In the genomic region with DNA sequence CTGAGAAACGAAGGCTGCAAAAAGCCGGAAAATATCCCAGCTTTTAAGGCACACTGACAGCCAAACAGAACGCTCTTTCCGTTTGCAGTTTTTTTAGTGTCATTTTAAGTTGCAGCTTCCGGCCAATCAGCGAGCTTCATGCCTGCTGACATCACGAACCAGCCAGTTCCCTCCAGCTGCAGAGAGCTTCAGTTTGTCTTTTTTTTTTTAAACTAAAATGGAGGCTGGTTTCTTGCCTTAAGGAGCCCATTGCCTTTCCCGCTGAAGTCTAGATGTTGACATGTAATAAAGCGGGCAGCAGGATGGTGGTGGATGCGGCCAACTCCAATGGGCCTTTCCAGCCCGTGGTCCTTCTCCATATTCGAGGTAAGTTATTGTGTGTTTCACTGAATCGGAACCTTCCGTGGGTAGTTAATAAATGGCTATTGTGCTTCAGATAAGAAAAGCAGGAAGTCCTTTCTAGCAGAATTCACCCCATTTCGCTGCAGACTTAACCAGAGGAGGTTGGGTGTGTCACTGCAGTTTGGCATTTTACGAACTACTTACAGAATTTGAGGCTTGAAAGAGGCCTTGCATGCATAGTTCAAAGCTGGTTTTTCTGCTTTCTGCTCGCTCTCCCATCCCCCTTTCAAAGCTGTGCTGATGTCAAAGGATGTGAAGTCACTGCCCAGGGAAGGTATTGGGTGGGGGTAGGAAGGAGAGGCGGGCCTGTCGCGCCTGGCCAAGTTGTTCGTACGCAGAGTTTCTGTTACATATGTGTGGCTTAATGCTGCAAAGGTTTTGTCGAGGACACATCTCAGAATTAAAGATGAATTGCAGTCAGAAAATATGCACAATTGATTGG, we compare ENCODE assay signal across 1 cellular context.
A peak's percentile ranks its signal among the peaks of the same experiment; 100 is the strongest.
TF ChIP-seq lines count a peak whose summit lies in the region.

No MANE protein-coding gene starts in this region.

TF ChIP-seq in HepG2, 621 proteins besides CTCF, POLR2A, EP300 and RAD21 (continued from another document and continues in another):
- TF ChIP-seq, protein P1, sequence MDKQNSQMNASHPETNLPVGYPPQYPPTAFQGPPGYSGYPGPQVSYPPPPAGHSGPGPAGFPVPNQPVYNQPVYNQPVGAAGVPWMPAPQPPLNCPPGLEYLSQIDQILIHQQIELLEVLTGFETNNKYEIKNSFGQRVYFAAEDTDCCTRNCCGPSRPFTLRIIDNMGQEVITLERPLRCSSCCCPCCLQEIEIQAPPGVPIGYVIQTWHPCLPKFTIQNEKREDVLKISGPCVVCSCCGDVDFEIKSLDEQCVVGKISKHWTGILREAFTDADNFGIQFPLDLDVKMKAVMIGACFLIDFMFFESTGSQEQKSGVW (CRISPR knock-in tag; IDR thresholded peaks at IDR 0.05; ENCODE audit: borderline replicate concordance), result no peak
- peak; percentile 41; the same call in 1 of the 2 replicates for TF ChIP-seq ARID2 (CRISPR knock-in tag; IDR thresholded peaks at IDR 0.05; ENCODE audit: borderline replicate concordance)
- TF ChIP-seq, protein P2, sequence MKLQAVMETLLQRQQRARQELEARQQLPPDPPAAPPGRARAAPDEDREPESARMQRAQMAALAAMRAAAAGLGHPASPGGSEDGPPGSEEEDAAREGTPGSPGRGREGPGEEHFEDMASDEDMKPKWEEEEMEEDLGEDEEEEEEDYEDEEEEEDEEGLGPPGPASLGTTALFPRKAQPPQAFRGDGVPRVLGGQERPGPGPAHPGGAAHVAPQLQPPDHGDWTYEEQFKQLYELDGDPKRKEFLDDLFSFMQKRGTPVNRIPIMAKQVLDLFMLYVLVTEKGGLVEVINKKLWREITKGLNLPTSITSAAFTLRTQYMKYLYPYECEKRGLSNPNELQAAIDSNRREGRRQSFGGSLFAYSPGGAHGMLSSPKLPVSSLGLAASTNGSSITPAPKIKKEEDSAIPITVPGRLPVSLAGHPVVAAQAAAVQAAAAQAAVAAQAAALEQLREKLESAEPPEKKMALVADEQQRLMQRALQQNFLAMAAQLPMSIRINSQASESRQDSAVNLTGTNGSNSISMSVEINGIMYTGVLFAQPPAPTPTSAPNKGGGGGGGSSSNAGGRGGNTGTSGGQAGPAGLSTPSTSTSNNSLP (IDR thresholded peaks at IDR 0.05; ENCODE audit: low read depth, low read length), result peak; percentile 3; the same call in 1 of the 2 replicates
- no peak for TF ChIP-seq NCOA5 (CRISPR knock-in tag; IDR thresholded peaks at IDR 0.05)
- no peak for TF ChIP-seq ZNF30 (CRISPR knock-in tag; IDR thresholded peaks at IDR 0.05)
- TF ChIP-seq ZNF326 (CRISPR knock-in tag; IDR thresholded peaks at IDR 0.05; ENCODE audit: borderline replicate concordance), result no peak
- no peak for TF ChIP-seq ZNF75D (CRISPR knock-in tag; IDR thresholded peaks at IDR 0.05; ENCODE audit: borderline replicate concordance)
- no peak; the same call in 1 of the 2 replicates for TF ChIP-seq RXRB (CRISPR knock-in tag; IDR thresholded peaks at IDR 0.05; ENCODE audit: borderline replicate concordance)
- TF ChIP-seq, protein P3, sequence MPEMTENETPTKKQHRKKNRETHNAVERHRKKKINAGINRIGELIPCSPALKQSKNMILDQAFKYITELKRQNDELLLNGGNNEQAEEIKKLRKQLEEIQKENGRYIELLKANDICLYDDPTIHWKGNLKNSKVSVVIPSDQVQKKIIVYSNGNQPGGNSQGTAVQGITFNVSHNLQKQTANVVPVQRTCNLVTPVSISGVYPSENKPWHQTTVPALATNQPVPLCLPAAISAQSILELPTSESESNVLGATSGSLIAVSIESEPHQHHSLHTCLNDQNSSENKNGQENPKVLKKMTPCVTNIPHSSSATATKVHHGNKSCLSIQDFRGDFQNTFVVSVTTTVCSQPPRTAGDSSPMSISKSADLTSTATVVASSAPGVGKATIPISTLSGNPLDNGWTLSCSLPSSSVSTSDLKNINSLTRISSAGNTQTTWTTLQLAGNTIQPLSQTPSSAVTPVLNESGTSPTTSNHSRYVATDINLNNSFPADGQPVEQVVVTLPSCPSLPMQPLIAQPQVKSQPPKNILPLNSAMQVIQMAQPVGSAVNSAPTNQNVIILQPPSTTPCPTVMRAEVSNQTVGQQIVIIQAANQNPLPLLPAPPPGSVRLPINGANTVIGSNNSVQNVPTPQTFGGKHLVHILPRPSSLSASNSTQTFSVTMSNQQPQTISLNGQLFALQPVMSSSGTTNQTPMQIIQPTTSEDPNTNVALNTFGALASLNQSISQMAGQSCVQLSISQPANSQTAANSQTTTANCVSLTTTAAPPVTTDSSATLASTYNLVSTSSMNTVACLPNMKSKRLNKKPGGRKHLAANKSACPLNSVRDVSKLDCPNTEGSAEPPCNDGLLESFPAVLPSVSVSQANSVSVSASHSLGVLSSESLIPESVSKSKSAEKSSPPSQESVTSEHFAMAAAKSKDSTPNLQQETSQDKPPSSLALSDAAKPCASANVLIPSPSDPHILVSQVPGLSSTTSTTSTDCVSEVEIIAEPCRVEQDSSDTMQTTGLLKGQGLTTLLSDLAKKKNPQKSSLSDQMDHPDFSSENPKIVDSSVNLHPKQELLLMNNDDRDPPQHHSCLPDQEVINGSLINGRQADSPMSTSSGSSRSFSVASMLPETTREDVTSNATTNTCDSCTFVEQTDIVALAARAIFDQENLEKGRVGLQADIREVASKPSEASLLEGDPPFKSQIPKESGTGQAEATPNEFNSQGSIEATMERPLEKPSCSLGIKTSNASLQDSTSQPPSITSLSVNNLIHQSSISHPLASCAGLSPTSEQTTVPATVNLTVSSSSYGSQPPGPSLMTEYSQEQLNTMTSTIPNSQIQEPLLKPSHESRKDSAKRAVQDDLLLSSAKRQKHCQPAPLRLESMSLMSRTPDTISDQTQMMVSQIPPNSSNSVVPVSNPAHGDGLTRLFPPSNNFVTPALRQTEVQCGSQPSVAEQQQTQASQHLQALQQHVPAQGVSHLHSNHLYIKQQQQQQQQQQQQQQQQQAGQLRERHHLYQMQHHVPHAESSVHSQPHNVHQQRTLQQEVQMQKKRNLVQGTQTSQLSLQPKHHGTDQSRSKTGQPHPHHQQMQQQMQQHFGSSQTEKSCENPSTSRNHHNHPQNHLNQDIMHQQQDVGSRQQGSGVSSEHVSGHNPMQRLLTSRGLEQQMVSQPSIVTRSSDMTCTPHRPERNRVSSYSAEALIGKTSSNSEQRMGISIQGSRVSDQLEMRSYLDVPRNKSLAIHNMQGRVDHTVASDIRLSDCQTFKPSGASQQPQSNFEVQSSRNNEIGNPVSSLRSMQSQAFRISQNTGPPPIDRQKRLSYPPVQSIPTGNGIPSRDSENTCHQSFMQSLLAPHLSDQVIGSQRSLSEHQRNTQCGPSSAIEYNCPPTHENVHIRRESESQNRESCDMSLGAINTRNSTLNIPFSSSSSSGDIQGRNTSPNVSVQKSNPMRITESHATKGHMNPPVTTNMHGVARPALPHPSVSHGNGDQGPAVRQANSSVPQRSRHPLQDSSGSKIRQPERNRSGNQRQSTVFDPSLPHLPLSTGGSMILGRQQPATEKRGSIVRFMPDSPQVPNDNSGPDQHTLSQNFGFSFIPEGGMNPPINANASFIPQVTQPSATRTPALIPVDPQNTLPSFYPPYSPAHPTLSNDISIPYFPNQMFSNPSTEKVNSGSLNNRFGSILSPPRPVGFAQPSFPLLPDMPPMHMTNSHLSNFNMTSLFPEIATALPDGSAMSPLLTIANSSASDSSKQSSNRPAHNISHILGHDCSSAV (CRISPR knock-in tag; IDR thresholded peaks at IDR 0.05; ENCODE audit: borderline replicate concordance), result no peak
- no peak for TF ChIP-seq PTBP1 (IDR thresholded peaks at IDR 0.05; ENCODE audit: low read depth, low read length, poor library complexity, severe bottlenecking)
- TF ChIP-seq, protein P4, sequence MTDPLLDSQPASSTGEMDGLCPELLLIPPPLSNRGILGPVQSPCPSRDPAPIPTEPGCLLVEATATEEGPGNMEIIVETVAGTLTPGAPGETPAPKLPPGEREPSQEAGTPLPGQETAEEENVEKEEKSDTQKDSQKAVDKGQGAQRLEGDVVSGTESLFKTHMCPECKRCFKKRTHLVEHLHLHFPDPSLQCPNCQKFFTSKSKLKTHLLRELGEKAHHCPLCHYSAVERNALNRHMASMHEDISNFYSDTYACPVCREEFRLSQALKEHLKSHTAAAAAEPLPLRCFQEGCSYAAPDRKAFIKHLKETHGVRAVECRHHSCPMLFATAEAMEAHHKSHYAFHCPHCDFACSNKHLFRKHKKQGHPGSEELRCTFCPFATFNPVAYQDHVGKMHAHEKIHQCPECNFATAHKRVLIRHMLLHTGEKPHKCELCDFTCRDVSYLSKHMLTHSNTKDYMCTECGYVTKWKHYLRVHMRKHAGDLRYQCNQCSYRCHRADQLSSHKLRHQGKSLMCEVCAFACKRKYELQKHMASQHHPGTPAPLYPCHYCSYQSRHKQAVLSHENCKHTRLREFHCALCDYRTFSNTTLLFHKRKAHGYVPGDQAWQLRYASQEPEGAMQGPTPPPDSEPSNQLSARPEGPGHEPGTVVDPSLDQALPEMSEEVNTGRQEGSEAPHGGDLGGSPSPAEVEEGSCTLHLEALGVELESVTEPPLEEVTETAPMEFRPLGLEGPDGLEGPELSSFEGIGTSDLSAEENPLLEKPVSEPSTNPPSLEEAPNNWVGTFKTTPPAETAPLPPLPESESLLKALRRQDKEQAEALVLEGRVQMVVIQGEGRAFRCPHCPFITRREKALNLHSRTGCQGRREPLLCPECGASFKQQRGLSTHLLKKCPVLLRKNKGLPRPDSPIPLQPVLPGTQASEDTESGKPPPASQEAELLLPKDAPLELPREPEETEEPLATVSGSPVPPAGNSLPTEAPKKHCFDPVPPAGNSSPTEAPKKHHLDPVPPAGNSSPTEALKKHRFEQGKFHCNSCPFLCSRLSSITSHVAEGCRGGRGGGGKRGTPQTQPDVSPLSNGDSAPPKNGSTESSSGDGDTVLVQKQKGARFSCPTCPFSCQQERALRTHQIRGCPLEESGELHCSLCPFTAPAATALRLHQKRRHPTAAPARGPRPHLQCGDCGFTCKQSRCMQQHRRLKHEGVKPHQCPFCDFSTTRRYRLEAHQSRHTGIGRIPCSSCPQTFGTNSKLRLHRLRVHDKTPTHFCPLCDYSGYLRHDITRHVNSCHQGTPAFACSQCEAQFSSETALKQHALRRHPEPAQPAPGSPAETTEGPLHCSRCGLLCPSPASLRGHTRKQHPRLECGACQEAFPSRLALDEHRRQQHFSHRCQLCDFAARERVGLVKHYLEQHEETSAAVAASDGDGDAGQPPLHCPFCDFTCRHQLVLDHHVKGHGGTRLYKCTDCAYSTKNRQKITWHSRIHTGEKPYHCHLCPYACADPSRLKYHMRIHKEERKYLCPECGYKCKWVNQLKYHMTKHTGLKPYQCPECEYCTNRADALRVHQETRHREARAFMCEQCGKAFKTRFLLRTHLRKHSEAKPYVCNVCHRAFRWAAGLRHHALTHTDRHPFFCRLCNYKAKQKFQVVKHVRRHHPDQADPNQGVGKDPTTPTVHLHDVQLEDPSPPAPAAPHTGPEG (CRISPR knock-in tag; IDR thresholded peaks at IDR 0.05), result no peak
- 0 out of 2 replicates have a peak, but pooled peaks have one; percentile 19 for TF ChIP-seq CBFB (CRISPR knock-in tag; IDR thresholded peaks at IDR 0.05)
- no peak for TF ChIP-seq ZNF773 (CRISPR knock-in tag; IDR thresholded peaks at IDR 0.05; ENCODE audit: borderline replicate concordance)
- TF ChIP-seq, protein P5, sequence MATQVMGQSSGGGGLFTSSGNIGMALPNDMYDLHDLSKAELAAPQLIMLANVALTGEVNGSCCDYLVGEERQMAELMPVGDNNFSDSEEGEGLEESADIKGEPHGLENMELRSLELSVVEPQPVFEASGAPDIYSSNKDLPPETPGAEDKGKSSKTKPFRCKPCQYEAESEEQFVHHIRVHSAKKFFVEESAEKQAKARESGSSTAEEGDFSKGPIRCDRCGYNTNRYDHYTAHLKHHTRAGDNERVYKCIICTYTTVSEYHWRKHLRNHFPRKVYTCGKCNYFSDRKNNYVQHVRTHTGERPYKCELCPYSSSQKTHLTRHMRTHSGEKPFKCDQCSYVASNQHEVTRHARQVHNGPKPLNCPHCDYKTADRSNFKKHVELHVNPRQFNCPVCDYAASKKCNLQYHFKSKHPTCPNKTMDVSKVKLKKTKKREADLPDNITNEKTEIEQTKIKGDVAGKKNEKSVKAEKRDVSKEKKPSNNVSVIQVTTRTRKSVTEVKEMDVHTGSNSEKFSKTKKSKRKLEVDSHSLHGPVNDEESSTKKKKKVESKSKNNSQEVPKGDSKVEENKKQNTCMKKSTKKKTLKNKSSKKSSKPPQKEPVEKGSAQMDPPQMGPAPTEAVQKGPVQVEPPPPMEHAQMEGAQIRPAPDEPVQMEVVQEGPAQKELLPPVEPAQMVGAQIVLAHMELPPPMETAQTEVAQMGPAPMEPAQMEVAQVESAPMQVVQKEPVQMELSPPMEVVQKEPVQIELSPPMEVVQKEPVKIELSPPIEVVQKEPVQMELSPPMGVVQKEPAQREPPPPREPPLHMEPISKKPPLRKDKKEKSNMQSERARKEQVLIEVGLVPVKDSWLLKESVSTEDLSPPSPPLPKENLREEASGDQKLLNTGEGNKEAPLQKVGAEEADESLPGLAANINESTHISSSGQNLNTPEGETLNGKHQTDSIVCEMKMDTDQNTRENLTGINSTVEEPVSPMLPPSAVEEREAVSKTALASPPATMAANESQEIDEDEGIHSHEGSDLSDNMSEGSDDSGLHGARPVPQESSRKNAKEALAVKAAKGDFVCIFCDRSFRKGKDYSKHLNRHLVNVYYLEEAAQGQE (IDR thresholded peaks at IDR 0.05; ENCODE audit: borderline replicate concordance in 1 of 2, low read depth in 1 of 2, low read length in 2 of 2), result no peak
- no peak for TF ChIP-seq HCFC1 (IDR thresholded peaks at IDR 0.05; ENCODE audit: low read depth, low read length)
- peak; percentile 94 for TF ChIP-seq ASH2L (IDR thresholded peaks at IDR 0.05; ENCODE audit: insufficient read length, low read depth, low read length)
- TF ChIP-seq RFX5 (IDR thresholded peaks at IDR 0.05; ENCODE audit: low read depth, low read length), result peak; percentile 85
- no peak for TF ChIP-seq ZNF761 (CRISPR knock-in tag; conservative IDR thresholded peaks at IDR 0.05)
- no peak for TF ChIP-seq ZNF550 (CRISPR knock-in tag; IDR thresholded peaks at IDR 0.05; ENCODE audit: borderline replicate concordance)
- no peak for TF ChIP-seq MTF2 (CRISPR knock-in tag; IDR thresholded peaks at IDR 0.05; ENCODE audit: borderline replicate concordance)
- no peak for TF ChIP-seq SMARCE1 (IDR thresholded peaks at IDR 0.05; ENCODE audit: borderline replicate concordance)
- TF ChIP-seq, protein P6, sequence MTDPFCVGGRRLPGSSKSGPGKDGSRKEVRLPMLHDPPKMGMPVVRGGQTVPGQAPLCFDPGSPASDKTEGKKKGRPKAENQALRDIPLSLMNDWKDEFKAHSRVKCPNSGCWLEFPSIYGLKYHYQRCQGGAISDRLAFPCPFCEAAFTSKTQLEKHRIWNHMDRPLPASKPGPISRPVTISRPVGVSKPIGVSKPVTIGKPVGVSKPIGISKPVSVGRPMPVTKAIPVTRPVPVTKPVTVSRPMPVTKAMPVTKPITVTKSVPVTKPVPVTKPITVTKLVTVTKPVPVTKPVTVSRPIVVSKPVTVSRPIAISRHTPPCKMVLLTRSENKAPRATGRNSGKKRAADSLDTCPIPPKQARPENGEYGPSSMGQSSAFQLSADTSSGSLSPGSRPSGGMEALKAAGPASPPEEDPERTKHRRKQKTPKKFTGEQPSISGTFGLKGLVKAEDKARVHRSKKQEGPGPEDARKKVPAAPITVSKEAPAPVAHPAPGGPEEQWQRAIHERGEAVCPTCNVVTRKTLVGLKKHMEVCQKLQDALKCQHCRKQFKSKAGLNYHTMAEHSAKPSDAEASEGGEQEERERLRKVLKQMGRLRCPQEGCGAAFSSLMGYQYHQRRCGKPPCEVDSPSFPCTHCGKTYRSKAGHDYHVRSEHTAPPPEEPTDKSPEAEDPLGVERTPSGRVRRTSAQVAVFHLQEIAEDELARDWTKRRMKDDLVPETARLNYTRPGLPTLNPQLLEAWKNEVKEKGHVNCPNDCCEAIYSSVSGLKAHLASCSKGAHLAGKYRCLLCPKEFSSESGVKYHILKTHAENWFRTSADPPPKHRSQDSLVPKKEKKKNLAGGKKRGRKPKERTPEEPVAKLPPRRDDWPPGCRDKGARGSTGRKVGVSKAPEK (CRISPR knock-in tag; IDR thresholded peaks at IDR 0.05; ENCODE audit: borderline replicate concordance), result no peak
- peak; percentile 91 for TF ChIP-seq ZNF501 (CRISPR knock-in tag; IDR thresholded peaks at IDR 0.05)
- TF ChIP-seq ZNF207 (IDR thresholded peaks at IDR 0.05; ENCODE audit: borderline replicate concordance), result no peak
- no peak for TF ChIP-seq GFI1 (CRISPR knock-in tag; IDR thresholded peaks at IDR 0.05; ENCODE audit: borderline replicate concordance)
- TF ChIP-seq RCOR2 (CRISPR knock-in tag; IDR thresholded peaks at IDR 0.05), result no peak
